ENCODE assay signal across 19 cellular contexts in genomic region chr3:61117045-61117898, GRCh38.
"Had no signal": no experiment of that assay in that cellular context is flagged by ENCODE, and none has a peak within 500 bp of the region (broad histone marks: within the 10 kb centered on the region; RNA-seq: fewer than 3 reads in every experiment).

No MANE protein-coding gene starts in this region.

- H3K27ac ChIP-seq: epithelial cell of prostate, hepatocyte, psoas muscle, sigmoid colon had no signal

- H3K36me3 ChIP-seq: sigmoid colon had no signal

- DNase-seq: activated effector memory CD4-positive, alpha-beta T cell treated with Interleukin-2 at 50 U/mL for 16 hours; amygdala; effector memory CD4-positive, alpha-beta T cell; kidney; left ventricle myocardium superior; mesendoderm; occipital lobe; psoas muscle; sigmoid colon; stimulated activated CD4-positive, alpha-beta T cell treated with anti-CD3 and anti-CD28 coated beads, Interleukin-2, amount 100 ng/mL, for 24 hours; stimulated activated naive B cell treated with anti-CD40 and anti-IgM and Interleukin-4, amounts not matched to agents 10 μg/mL and 1 μg/mL and 100 μg/mL, for 72 hours; trophoblast cell had no signal

- H3K4me1 Mint-ChIP-seq: brain; central memory CD8-positive, alpha-beta T cell; nephron; stimulated activated naive B cell treated with anti-CD40 and anti-IgM and Interleukin-4, amounts not matched to agents 10 μg/mL and 1 μg/mL and 100 μg/mL, for 72 hours had no signal

- H3K4me1 ChIP-seq: psoas muscle had no signal

- H2AFZ ChIP-seq: hepatocyte had no signal

- H3K79me2 ChIP-seq: hepatocyte had no signal

- H3K4me3 Mint-ChIP-seq: activated naive CD8-positive, alpha-beta T cell; brain; central memory CD8-positive, alpha-beta T cell; nephron; stimulated activated naive B cell treated with anti-CD40 and anti-IgM and Interleukin-4, amounts not matched to agents 10 μg/mL and 1 μg/mL and 100 μg/mL, for 72 hours had no signal

- H3K4me3 ChIP-seq: hepatocyte, psoas muscle, sigmoid colon had no signal

- H3K9me3 ChIP-seq: sigmoid colon had no signal

- H3K27ac Mint-ChIP-seq: activated naive CD8-positive, alpha-beta T cell; brain; nephron; stimulated activated naive B cell treated with anti-CD40 and anti-IgM and Interleukin-4, amounts not matched to agents 10 μg/mL and 1 μg/mL and 100 μg/mL, for 72 hours had no signal

- H3K27me3 ChIP-seq: hepatocyte, sigmoid colon had no signal

- H3K4me2 ChIP-seq: hepatocyte had no signal

- H3K27me3 Mint-ChIP-seq: activated naive CD8-positive, alpha-beta T cell; central memory CD8-positive, alpha-beta T cell; stimulated activated naive B cell treated with anti-CD40 and anti-IgM and Interleukin-4, amounts not matched to agents 10 μg/mL and 1 μg/mL and 100 μg/mL, for 72 hours had no signal

- ATAC-seq: activated CD4-positive, CD25-positive, alpha-beta regulatory T cell treated with anti-CD3 and anti-CD28 coated beads, Interleukin-2, amount 50 U/mL, for 24 hours; left ventricle myocardium superior; psoas muscle; stimulated activated naive B cell treated with anti-CD40 and anti-IgM and Interleukin-4, amounts not matched to agents 10 μg/mL and 1 μg/mL and 100 μg/mL, for 72 hours had no signal
